In genomic region chr7:78019457-78020130, GRCh38 we compare ENCODE assay signal across 8 cellular contexts.
DNase-seq lines count a peak whose midpoint lies in the region; ATAC-seq and TF ChIP-seq lines count a peak whose summit lies in the region.

No MANE protein-coding gene starts in this region.

- no peak overlapping the region for H3K4me2 ChIP-seq in MM.1S (ENCODE audit: low read depth, low read length)

- TF ChIP-seq CTCF in GM13976 (IDR thresholded peaks at IDR 0.05; ENCODE audit: borderline replicate concordance, control extremely low read depth, extremely low read depth, insufficient read depth, missing control alignments) (no peak), MM.1S (IDR thresholded peaks at IDR 0.05; ENCODE audit: low read length) (no peak)

- no peak overlapping the region for H3K9ac ChIP-seq in MM.1S (ENCODE audit: low read length)

- peak; percentile 82 for ATAC-seq in HG02763 (IDR thresholded peaks at IDR 0.05; ENCODE audit: unreplicated experiment)
- peak; percentile 99 for ATAC-seq in right cardiac atrium

- DNase-seq in GM13976 (ENCODE audit: low spot score), result peak; percentile 85
- DNase-seq in NCI-H1105 treated with DMSO at 0.1 percent for 48 hours (lab: John Stamatoyannopoulos, UW), result peak; percentile 80
- peak; percentile 16 to 58 (median 28) for DNase-seq in T-helper 1 cell
- peak; percentile 96 to 97 (median 97) for DNase-seq in right cardiac atrium
- DNase-seq in putamen (ENCODE audit: low spot score), result peak; percentile 80
- no peak for DNase-seq in MM.1S

- in situ Hi-C loops in GM13976 (cut with MboI; ENCODE audit: low sequenced_read_pairs, unreplicated experiment), result no loop called here

- H3K27me3 ChIP-seq in right cardiac atrium (ENCODE audit: control insufficient read depth, insufficient read depth) (no peaks in the 10 kb centered on the region), MM.1S (replicated peaks; ENCODE audit: insufficient read depth, low read length) (no peaks in the 10 kb centered on the region)

- no peaks in the 10 kb centered on the region for H3K79me2 ChIP-seq in MM.1S (ENCODE audit: low read length)

- peaks cover 2% of the 10 kb centered on the region for H3K4me1 ChIP-seq in right cardiac atrium (ENCODE audit: control insufficient read depth, insufficient read depth, low read length)
- no peaks in the 10 kb centered on the region for H3K4me1 ChIP-seq in MM.1S (ENCODE audit: low read length)

- WGBS in right cardiac atrium, result under 1% methylated on average over 86 of the region's 86 CpGs

- no peaks in the 10 kb centered on the region for H3K36me3 ChIP-seq in MM.1S (replicated peaks; ENCODE audit: insufficient read depth, low read length)

- H3K4me3 ChIP-seq in right cardiac atrium (ENCODE audit: low read length) (peak overlapping the region; percentile 87), MM.1S (ENCODE audit: low read length) (no peak overlapping the region)

- H2AFZ ChIP-seq in MM.1S (ENCODE audit: low read length), result no peak overlapping the region

- H3K9me2 ChIP-seq in MM.1S (replicated peaks; ENCODE audit: insufficient read depth, low read length), result no peaks in the 10 kb centered on the region

- no peaks in the 10 kb centered on the region for H4K20me1 ChIP-seq in MM.1S (ENCODE audit: insufficient read depth, low read length)

- intact Hi-C loops in right cardiac atrium (cut with DNase I), result no loop called here

- H3K27ac ChIP-seq in angular gyrus (ENCODE audit: low read depth, low read length) (peak overlapping the region; percentile 73), right cardiac atrium (ENCODE audit: low read length) (peak overlapping the region; percentile 93), MM.1S (ENCODE audit: low read length) (no peak overlapping the region)

- H3K9me3 ChIP-seq in right cardiac atrium (ENCODE audit: control insufficient read depth, low read length), result no peaks in the 10 kb centered on the region
- no peaks in the 10 kb centered on the region for H3K9me3 ChIP-seq in MM.1S (replicated peaks; ENCODE audit: insufficient read depth, low read length)

- H3F3A ChIP-seq in MM.1S (ENCODE audit: insufficient read depth, low read length), result no peaks in the 10 kb centered on the region
